8 cellular contexts compared by ENCODE assay signal in genomic region chr20:44683263-44684046, GRCh38. TPM values are rescaled to one million over a fixed set of nuclear protein-coding genes. Genes with fewer than 3 reads are reported as not detected.
DNase-seq lines count a peak whose midpoint lies in the region; ATAC-seq and TF ChIP-seq lines count a peak whose summit lies in the region.

No MANE protein-coding gene starts in this region.

- H3K27me3 Mint-ChIP-seq in mesothelial cell of epicardium (ENCODE audit: low read depth), result no peaks in the 10 kb centered on the region

- H3K9me3 Mint-ChIP-seq in mesothelial cell of epicardium, result peaks cover 4% of the 10 kb centered on the region

- peak; percentile 47 for ATAC-seq in GM18870 (IDR thresholded peaks at IDR 0.05; ENCODE audit: unreplicated experiment)
- ATAC-seq in GM18907 (IDR thresholded peaks at IDR 0.05; ENCODE audit: unreplicated experiment), result no peak

- H3K27ac Mint-ChIP-seq in mesothelial cell of epicardium, result no peak overlapping the region

- peaks cover 13% of the 10 kb centered on the region for H3K4me1 Mint-ChIP-seq in mesothelial cell of epicardium

- peaks cover 0 to 22% (median 11%) of the 10 kb centered on the region in 4 donors for H3K4me1 ChIP-seq in stomach

- WGBS in stomach, 5 donors, result 39 to 58% (median 47%) methylated on average over 10 of the region's 10 CpGs

- no peak overlapping the region for H3K4me3 Mint-ChIP-seq in mesothelial cell of epicardium

- no peak overlapping the region for H3K4me3 ChIP-seq in stomach

- no peaks in the 10 kb centered on the region for H3K9me3 ChIP-seq in stomach

- no peaks in the 10 kb centered on the region for H3K36me3 Mint-ChIP-seq in mesothelial cell of epicardium

- TF ChIP-seq CTCF in VCaP (conservative IDR thresholded peaks at IDR 0.05), result peak; percentile 95
- TF ChIP-seq CTCF in mesothelial cell of epicardium (IDR thresholded peaks at IDR 0.05; ENCODE audit: unreplicated experiment), result peak; percentile 61
- TF ChIP-seq CTCF in stomach (IDR thresholded peaks at IDR 0.05), result peak in 4 of 7 experiments; percentile 36 to 42 (median 38)

- DNase-seq in AG08396 (ENCODE audit: low spot score) (peak; percentile 61), NCI-H146 treated with DMSO at 0.1 percent for 48 hours (lab: John Stamatoyannopoulos, UW; ENCODE audit: unreplicated experiment) (peak; percentile 40), mesothelial cell of epicardium (ENCODE audit: low spot score in 2 of 2, unreplicated experiment in 2 of 2) (peak in 1 of 2 experiments; percentile 55), stomach (peak; percentile 71)
- DNase-seq in central memory CD4-positive, alpha-beta T cell, result peak; percentile 38

- no peak for TF ChIP-seq EP300 in stomach (IDR thresholded peaks at IDR 0.05)

- H3K36me3 ChIP-seq in stomach, result no peaks in the 10 kb centered on the region

- no peaks in the 10 kb centered on the region for H3K27me3 ChIP-seq in stomach

- TF ChIP-seq POLR2A in stomach (IDR thresholded peaks at IDR 0.05), result no peak

- no peak overlapping the region for H3K27ac ChIP-seq in VCaP
- H3K27ac ChIP-seq in stomach, result no peak overlapping the region

- intact Hi-C loops in stomach (cut with DNase I; ENCODE audit: low total_unique reads), result no loop called here

RNA-seq across cellular contexts. Expression of gene CCN5, which starts 31.7 kb away (rescaled TPM):
- total RNA-seq in mesothelial cell of epicardium (not detected in 3 replicates), stomach (100 to 1,000 TPM in 1 of 5 donors, 10 to 100 TPM in 1, not detected in 3; 19.9 to 193 TPM)
- 1 to 10 TPM; 2.5 to 8.2 (median 3.4) TPM for polyA plus RNA-seq in stomach

RNA-seq across cellular contexts. Expression of gene ADA, which starts 32.0 kb away (rescaled TPM):
- total RNA-seq in mesothelial cell of epicardium (21.7 to 23.1 TPM (median 22.5 TPM) in 3 replicates), stomach (100 to 1,000 TPM in 1 of 5 donors, 10 to 100 TPM in 3, 1 to 10 TPM in 1; 2.3 to 165 (median 22.3) TPM)
- polyA plus RNA-seq in stomach, result 10 to 100 TPM; 27.9 to 81.0 (median 53.1) TPM

Comparison
In these comparisons a context has a peak if more than half of its experiments do, and no peak if none do; other contexts are left out.
1. CTCF ChIP-seq: peak in every context shown above with its lines; median percentile 95 in VCaP; 61 in mesothelial cell of epicardium; 38 in stomach.